35 cellular contexts compared by ENCODE assay signal in the genomic region with DNA sequence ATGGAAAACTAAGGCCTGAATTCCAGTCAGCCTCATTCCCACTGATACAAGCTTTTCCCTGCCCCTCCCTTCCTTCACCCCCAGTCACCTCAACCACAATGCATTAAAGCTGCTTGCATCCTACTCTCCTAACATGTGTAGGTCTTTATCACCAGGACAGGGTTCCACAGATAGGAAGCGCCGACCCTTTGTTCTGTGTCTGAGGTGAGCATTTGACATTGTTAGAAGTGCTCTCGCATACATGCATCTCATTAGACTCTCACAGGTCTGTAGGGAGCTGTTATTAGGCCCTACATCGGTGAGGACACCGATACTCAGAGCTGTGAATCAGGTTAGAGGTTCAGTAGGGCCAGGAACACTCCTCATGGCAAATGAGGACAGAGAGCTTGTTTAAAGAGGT. TPM values are rescaled to one million over a fixed set of nuclear protein-coding genes. Genes with fewer than 3 reads are reported as not detected.
"Had no signal": no experiment of that assay in that cellular context is flagged by ENCODE, and none has a peak within 500 bp of the region (broad histone marks: within the 10 kb centered on the region; RNA-seq: fewer than 3 reads in every experiment).

No MANE protein-coding gene starts in this region.

- H3K9me3 ChIP-seq: left lung, mucosa of descending colon, psoas muscle, right atrium auricular region, right lobe of liver, tibial nerve, uterus had no signal

- H3K27me3 Mint-ChIP-seq: stimulated activated memory B cell treated with anti-CD40 and anti-IgM and Interleukin-4, amounts not matched to agents 10 μg/mL and 1 μg/mL and 100 μg/mL, for 72 hours; type B pancreatic cell had no signal

- H3K4me3 ChIP-seq: hepatocyte, left lung, lung, mucosa of descending colon, psoas muscle, right atrium auricular region, right lobe of liver, smooth muscle cell, tibial nerve, uterus had no signal

- H3K27ac Mint-ChIP-seq: immature natural killer cell; naive thymus-derived CD4-positive, alpha-beta T cell; natural killer cell treated with Interleukin-12 subunit alpha and Interleukin-12 subunit beta and Interleukin-15 and Interleukin-18, amount 100 ng/mL, for 72 hours; stimulated activated memory B cell treated with anti-CD40 and anti-IgM and Interleukin-4, amounts not matched to agents 10 μg/mL and 1 μg/mL and 100 μg/mL, for 72 hours; stimulated activated naive CD8-positive, alpha-beta T cell treated with anti-CD3 and anti-CD28 coated beads, Interleukin-15, amount 100 ng/mL, for 72 hours; type B pancreatic cell had no signal

- H3K79me2 ChIP-seq: hepatocyte, parathyroid adenoma had no signal

- H3K27me3 ChIP-seq: hepatocyte, left lung, right atrium auricular region, right lobe of liver, tibial nerve, uterus had no signal

- H3K9me3 Mint-ChIP-seq: immature natural killer cell; naive thymus-derived CD4-positive, alpha-beta T cell; natural killer cell treated with Interleukin-12 subunit alpha and Interleukin-12 subunit beta and Interleukin-15 and Interleukin-18, amount 100 ng/mL, for 72 hours; stimulated activated memory B cell treated with anti-CD40 and anti-IgM and Interleukin-4, amounts not matched to agents 10 μg/mL and 1 μg/mL and 100 μg/mL, for 72 hours; stimulated activated naive CD8-positive, alpha-beta T cell treated with anti-CD3 and anti-CD28 coated beads, Interleukin-15, amount 100 ng/mL, for 72 hours; type B pancreatic cell had no signal

- H2AFZ ChIP-seq: hepatocyte, parathyroid adenoma had no signal

- H3K36me3 ChIP-seq: left lung, right atrium auricular region, right lobe of liver, tibial nerve, uterus had no signal

- H3K4me1 ChIP-seq: parathyroid adenoma, psoas muscle, right atrium auricular region, right lobe of liver, uterus had no signal

- H3K4me2 ChIP-seq: hepatocyte, smooth muscle cell had no signal

- ATAC-seq: left colon; naive thymus-derived CD4-positive, alpha-beta T cell; natural killer cell treated with Interleukin-12 subunit alpha and Interleukin-12 subunit beta and Interleukin-15 and Interleukin-18, amount 100 ng/mL, for 72 hours; psoas muscle; stimulated activated memory B cell treated with anti-CD40 and anti-IgM and Interleukin-4, amounts not matched to agents 10 μg/mL and 1 μg/mL and 100 μg/mL, for 72 hours; stimulated activated naive CD8-positive, alpha-beta T cell treated with anti-CD3 and anti-CD28 coated beads, Interleukin-15, amount 100 ng/mL, for 72 hours had no signal

- H3K4me1 Mint-ChIP-seq: immature natural killer cell; stimulated activated naive CD8-positive, alpha-beta T cell treated with anti-CD3 and anti-CD28 coated beads, Interleukin-15, amount 100 ng/mL, for 72 hours had no signal

- H3K36me3 Mint-ChIP-seq: immature natural killer cell; naive thymus-derived CD4-positive, alpha-beta T cell; natural killer cell treated with Interleukin-12 subunit alpha and Interleukin-12 subunit beta and Interleukin-15 and Interleukin-18, amount 100 ng/mL, for 72 hours; stimulated activated memory B cell treated with anti-CD40 and anti-IgM and Interleukin-4, amounts not matched to agents 10 μg/mL and 1 μg/mL and 100 μg/mL, for 72 hours; type B pancreatic cell had no signal

- H3K27ac ChIP-seq: hepatocyte, parathyroid adenoma, psoas muscle, right atrium auricular region, right lobe of liver, uterus had no signal

- DNase-seq: immature natural killer cell; kidney; left colon; left lung; midbrain; mucosa of descending colon; naive thymus-derived CD4-positive, alpha-beta T cell; occipital lobe; psoas muscle; right lobe of liver; stimulated activated CD4-positive, alpha-beta T cell treated with anti-CD3 and anti-CD28 coated beads, Interleukin-1b, Interleukin-23, amount 100 ng/mL, for 48 hours; stimulated activated CD4-positive, alpha-beta T cell treated with anti-CD3 and anti-CD28 coated beads, Interleukin-2, amount 100 ng/mL, for 48 hours; stimulated activated CD4-positive, alpha-beta T cell treated with anti-CD3 and anti-CD28 coated beads, Interleukin-4, amount 100 ng/mL, for 4 hours; stimulated activated CD8-positive, alpha-beta memory T cell treated with anti-CD3 and anti-CD28 coated beads, Interleukin-4, amount 100 ng/mL, for 48 hours; stimulated activated naive CD4-positive, alpha-beta T cell treated with Interleukin-2 at 50 U/mL for 16 hours; stimulated activated naive CD8-positive, alpha-beta T cell treated with anti-CD3 and anti-CD28 coated beads, Interleukin-15, amount 100 ng/mL, for 72 hours; uterus had no signal

- H3K4me3 Mint-ChIP-seq: immature natural killer cell; naive thymus-derived CD4-positive, alpha-beta T cell; natural killer cell treated with Interleukin-12 subunit alpha and Interleukin-12 subunit beta and Interleukin-15 and Interleukin-18, amount 100 ng/mL, for 72 hours; stimulated activated memory B cell treated with anti-CD40 and anti-IgM and Interleukin-4, amounts not matched to agents 10 μg/mL and 1 μg/mL and 100 μg/mL, for 72 hours; stimulated activated naive CD8-positive, alpha-beta T cell treated with anti-CD3 and anti-CD28 coated beads, Interleukin-15, amount 100 ng/mL, for 72 hours; type B pancreatic cell had no signal

RNA-seq across cellular contexts. Expression of gene EDDM3A, which starts 13.2 kb away (rescaled TPM):
- total RNA-seq: hepatocyte; kidney; left colon; left lung; lower leg skin; lung; mesenteric fat pad; mucosa of descending colon; myocyte; naive thymus-derived CD4-positive, alpha-beta T cell; natural killer cell treated with Interleukin-12 subunit alpha and Interleukin-12 subunit beta and Interleukin-15 and Interleukin-18, amount 100 ng/mL, for 72 hours; occipital lobe; osteocyte; posterior vena cava; psoas muscle; right atrium auricular region; right lobe of liver; skeletal muscle tissue; smooth muscle cell; temporal lobe; tibial nerve; ureter; uterus had no signal
- polyA plus RNA-seq: hepatocyte; immature natural killer cell; lung; naive thymus-derived CD4-positive, alpha-beta T cell; neural cell; smooth muscle cell had no signal

RNA-seq across cellular contexts. Expression of gene EDDM3B, which starts 35.7 kb away (rescaled TPM):
- total RNA-seq: hepatocyte; kidney; left colon; left lung; lower leg skin; lung; mesenteric fat pad; mucosa of descending colon; myocyte; naive thymus-derived CD4-positive, alpha-beta T cell; natural killer cell treated with Interleukin-12 subunit alpha and Interleukin-12 subunit beta and Interleukin-15 and Interleukin-18, amount 100 ng/mL, for 72 hours; occipital lobe; osteocyte; posterior vena cava; psoas muscle; right atrium auricular region; right lobe of liver; skeletal muscle tissue; smooth muscle cell; temporal lobe; tibial nerve; ureter; uterus had no signal
- polyA plus RNA-seq: hepatocyte; immature natural killer cell; naive thymus-derived CD4-positive, alpha-beta T cell; neural cell; psoas muscle; smooth muscle cell had no signal

RNA-seq across cellular contexts. Expression of gene RNASE6, which starts 48.6 kb away (rescaled TPM):
- total RNA-seq: myocyte, osteocyte had no signal
- polyA plus RNA-seq: neural cell, smooth muscle cell had no signal
